In genomic region chrX:10163031-10163430, GRCh38 we compare ENCODE assay signal across 24 cellular contexts. TPM values are rescaled to one million over a fixed set of nuclear protein-coding genes. Genes with fewer than 3 reads are reported as not detected.
A peak's percentile ranks its signal among the peaks of the same experiment; 100 is the strongest.
DNase-seq lines count a peak whose midpoint lies in the region; ATAC-seq and TF ChIP-seq lines count a peak whose summit lies in the region.
"Had no signal": no experiment of that assay in that cellular context is flagged by ENCODE, and none has a peak within 500 bp of the region (broad histone marks: within the 10 kb centered on the region; RNA-seq: fewer than 3 reads in every experiment).

No MANE protein-coding gene starts in this region.

- peaks cover 12% of the 10 kb centered on the region for H3K4me1 Mint-ChIP-seq in activated CD8-positive, alpha-beta T cell treated with anti-CD3 and anti-CD28 coated beads for 36 hours (ENCODE audit: low read depth)
- H3K4me1 Mint-ChIP-seq in activated CD8-positive, alpha-beta T cell treated with anti-CD3 and anti-CD28 coated beads, Interleukin-2, amount 10 ng/mL, durations not matched to agents 7 days and 5 days (ENCODE audit: low read depth): peaks cover 25% of the 10 kb centered on the region
- H3K4me1 Mint-ChIP-seq in activated naive CD8-positive, alpha-beta T cell treated with anti-CD3 and anti-CD28 coated beads, Interleukin-2, amount 50 U/mL, for 24 hours: peaks cover 32% of the 10 kb centered on the region
- peaks cover 18% of the 10 kb centered on the region for H3K4me1 Mint-ChIP-seq in activated naive CD8-positive, alpha-beta T cell treated with anti-CD3 and anti-CD28 coated beads for 36 hours
- no peaks in the 10 kb centered on the region for H3K4me1 Mint-ChIP-seq in activated T-helper 17 cell treated with anti-CD3 and anti-CD28 coated beads, Interleukin-2, amount 50 U/mL, for 72 hours
- peaks cover 43 to 90% of the 10 kb centered on the region in 2 donors for H3K4me1 Mint-ChIP-seq in stimulated activated naive B cell treated with anti-CD40 and anti-IgM and Interleukin-4, amounts not matched to agents 10 μg/mL and 1 μg/mL and 100 μg/mL, for 72 hours
- H3K4me1 Mint-ChIP-seq in glutamatergic neuron (ENCODE audit: low read depth, unreplicated experiment): peaks cover 15% of the 10 kb centered on the region
- H3K4me1 Mint-ChIP-seq in activated naive CD4-positive, alpha-beta T cell treated with anti-CD3 and anti-CD28 coated beads, Interleukin-2, amount 10 ng/mL, durations not matched to agents 7 days and 5 days: peaks cover 13% of the 10 kb centered on the region

- CTCF ChIA-PET in activated CD8-positive, alpha-beta T cell treated with anti-CD3 and anti-CD28 coated beads for 36 hours (lab: Charles Lee): no interaction called here
- CTCF ChIA-PET in activated CD8-positive, alpha-beta T cell treated with anti-CD3 and anti-CD28 coated beads, Interleukin-2, amount 10 ng/mL, durations not matched to agents 7 days and 5 days (lab: Charles Lee): no interaction called here
- CTCF ChIA-PET in activated naive CD4-positive, alpha-beta T cell treated with anti-CD3 and anti-CD28 coated beads, Interleukin-2, amount 10 ng/mL, durations not matched to agents 7 days and 5 days (lab: Charles Lee): no interaction called here

- H3K4me3 Mint-ChIP-seq in activated CD8-positive, alpha-beta T cell treated with anti-CD3 and anti-CD28 coated beads for 36 hours: no peak overlapping the region
- no peak overlapping the region for H3K4me3 Mint-ChIP-seq in activated CD8-positive, alpha-beta T cell treated with anti-CD3 and anti-CD28 coated beads, Interleukin-2, amount 10 ng/mL, durations not matched to agents 7 days and 5 days
- H3K4me3 Mint-ChIP-seq in activated naive CD8-positive, alpha-beta T cell treated with anti-CD3 and anti-CD28 coated beads, Interleukin-2, amount 50 U/mL, for 24 hours: no peak overlapping the region
- H3K4me3 Mint-ChIP-seq in activated naive CD8-positive, alpha-beta T cell treated with anti-CD3 and anti-CD28 coated beads for 36 hours: no peak overlapping the region
- H3K4me3 Mint-ChIP-seq in activated T-helper 17 cell treated with anti-CD3 and anti-CD28 coated beads, Interleukin-2, amount 50 U/mL, for 72 hours: no peak overlapping the region
- peak overlapping the region; percentile 37 to 43 for H3K4me3 Mint-ChIP-seq in stimulated activated naive B cell treated with anti-CD40 and anti-IgM and Interleukin-4, amounts not matched to agents 10 μg/mL and 1 μg/mL and 100 μg/mL, for 72 hours
- H3K4me3 Mint-ChIP-seq in glutamatergic neuron (ENCODE audit: unreplicated experiment): no peak overlapping the region
- H3K4me3 Mint-ChIP-seq in activated naive CD4-positive, alpha-beta T cell treated with anti-CD3 and anti-CD28 coated beads, Interleukin-2, amount 10 ng/mL, durations not matched to agents 7 days and 5 days: no peak overlapping the region
- H3K4me3 Mint-ChIP-seq: CD4-positive, alpha-beta memory T cell; CD4-positive, CD25-positive, alpha-beta regulatory T cell; CD8-positive, alpha-beta memory T cell had no signal

- H3K36me3 Mint-ChIP-seq in activated CD8-positive, alpha-beta T cell treated with anti-CD3 and anti-CD28 coated beads for 36 hours (ENCODE audit: low read depth): no peaks in the 10 kb centered on the region
- no peaks in the 10 kb centered on the region for H3K36me3 Mint-ChIP-seq in activated CD8-positive, alpha-beta T cell treated with anti-CD3 and anti-CD28 coated beads, Interleukin-2, amount 10 ng/mL, durations not matched to agents 7 days and 5 days (ENCODE audit: low read depth)
- no peaks in the 10 kb centered on the region for H3K36me3 Mint-ChIP-seq in activated naive CD8-positive, alpha-beta T cell treated with anti-CD3 and anti-CD28 coated beads, Interleukin-2, amount 50 U/mL, for 24 hours (ENCODE audit: low read depth)
- H3K36me3 Mint-ChIP-seq in activated naive CD8-positive, alpha-beta T cell treated with anti-CD3 and anti-CD28 coated beads for 36 hours: no peaks in the 10 kb centered on the region
- no peaks in the 10 kb centered on the region for H3K36me3 Mint-ChIP-seq in activated T-helper 17 cell treated with anti-CD3 and anti-CD28 coated beads, Interleukin-2, amount 50 U/mL, for 72 hours (ENCODE audit: low read depth)
- H3K36me3 Mint-ChIP-seq in stimulated activated naive B cell treated with anti-CD40 and anti-IgM and Interleukin-4, amounts not matched to agents 10 μg/mL and 1 μg/mL and 100 μg/mL, for 72 hours: peaks cover 35 to 43% of the 10 kb centered on the region in 2 donors
- H3K36me3 Mint-ChIP-seq in glutamatergic neuron (ENCODE audit: unreplicated experiment): no peaks in the 10 kb centered on the region
- no peaks in the 10 kb centered on the region for H3K36me3 Mint-ChIP-seq in activated naive CD4-positive, alpha-beta T cell treated with anti-CD3 and anti-CD28 coated beads, Interleukin-2, amount 10 ng/mL, durations not matched to agents 7 days and 5 days
- H3K36me3 Mint-ChIP-seq: CD4-positive, alpha-beta memory T cell; CD4-positive, CD25-positive, alpha-beta regulatory T cell; CD8-positive, alpha-beta memory T cell had no signal

- intact Hi-C loops in activated CD8-positive, alpha-beta T cell treated with anti-CD3 and anti-CD28 coated beads for 36 hours (cut with micrococcal nuclease): no loop called here

- peaks cover 29% of the 10 kb centered on the region for H3K27me3 Mint-ChIP-seq in activated CD8-positive, alpha-beta T cell treated with anti-CD3 and anti-CD28 coated beads for 36 hours
- H3K27me3 Mint-ChIP-seq in activated CD8-positive, alpha-beta T cell treated with anti-CD3 and anti-CD28 coated beads, Interleukin-2, amount 10 ng/mL, durations not matched to agents 7 days and 5 days (ENCODE audit: low read depth): peaks cover 22% of the 10 kb centered on the region
- peaks cover 23% of the 10 kb centered on the region for H3K27me3 Mint-ChIP-seq in activated naive CD8-positive, alpha-beta T cell treated with anti-CD3 and anti-CD28 coated beads, Interleukin-2, amount 50 U/mL, for 24 hours
- peaks cover 47% of the 10 kb centered on the region for H3K27me3 Mint-ChIP-seq in activated naive CD8-positive, alpha-beta T cell treated with anti-CD3 and anti-CD28 coated beads for 36 hours
- H3K27me3 Mint-ChIP-seq in activated T-helper 17 cell treated with anti-CD3 and anti-CD28 coated beads, Interleukin-2, amount 50 U/mL, for 72 hours: peaks cover 19% of the 10 kb centered on the region
- peaks cover 0 to 17% of the 10 kb centered on the region in 2 donors for H3K27me3 Mint-ChIP-seq in stimulated activated naive B cell treated with anti-CD40 and anti-IgM and Interleukin-4, amounts not matched to agents 10 μg/mL and 1 μg/mL and 100 μg/mL, for 72 hours
- H3K27me3 Mint-ChIP-seq in glutamatergic neuron (ENCODE audit: unreplicated experiment): peaks cover 8% of the 10 kb centered on the region
- H3K27me3 Mint-ChIP-seq in activated naive CD4-positive, alpha-beta T cell treated with anti-CD3 and anti-CD28 coated beads, Interleukin-2, amount 10 ng/mL, durations not matched to agents 7 days and 5 days: peaks cover 40% of the 10 kb centered on the region

- no peak for TF ChIP-seq CTCF in activated CD8-positive, alpha-beta T cell treated with anti-CD3 and anti-CD28 coated beads for 36 hours (IDR thresholded peaks at IDR 0.05)
- TF ChIP-seq CTCF in glutamatergic neuron (IDR thresholded peaks at IDR 0.05; ENCODE audit: partially characterized antibody, unreplicated experiment): no peak

- POLR2A ChIA-PET in activated CD8-positive, alpha-beta T cell treated with anti-CD3 and anti-CD28 coated beads for 36 hours (lab: Charles Lee): no interaction called here
- POLR2A ChIA-PET in activated CD8-positive, alpha-beta T cell treated with anti-CD3 and anti-CD28 coated beads, Interleukin-2, amount 10 ng/mL, durations not matched to agents 7 days and 5 days (lab: Charles Lee): no interaction called here

- no peak overlapping the region for H3K27ac Mint-ChIP-seq in activated CD8-positive, alpha-beta T cell treated with anti-CD3 and anti-CD28 coated beads for 36 hours
- H3K27ac Mint-ChIP-seq in activated CD8-positive, alpha-beta T cell treated with anti-CD3 and anti-CD28 coated beads, Interleukin-2, amount 10 ng/mL, durations not matched to agents 7 days and 5 days: no peak overlapping the region
- no peak overlapping the region for H3K27ac Mint-ChIP-seq in activated naive CD8-positive, alpha-beta T cell treated with anti-CD3 and anti-CD28 coated beads, Interleukin-2, amount 50 U/mL, for 24 hours
- H3K27ac Mint-ChIP-seq in activated naive CD8-positive, alpha-beta T cell treated with anti-CD3 and anti-CD28 coated beads for 36 hours: no peak overlapping the region
- no peak overlapping the region for H3K27ac Mint-ChIP-seq in activated T-helper 17 cell treated with anti-CD3 and anti-CD28 coated beads, Interleukin-2, amount 50 U/mL, for 72 hours
- no peak overlapping the region for H3K27ac Mint-ChIP-seq in stimulated activated naive B cell treated with anti-CD40 and anti-IgM and Interleukin-4, amounts not matched to agents 10 μg/mL and 1 μg/mL and 100 μg/mL, for 72 hours
- no peak overlapping the region for H3K27ac Mint-ChIP-seq in glutamatergic neuron (ENCODE audit: unreplicated experiment)
- H3K27ac Mint-ChIP-seq in activated naive CD4-positive, alpha-beta T cell treated with anti-CD3 and anti-CD28 coated beads, Interleukin-2, amount 10 ng/mL, durations not matched to agents 7 days and 5 days: no peak overlapping the region
- H3K27ac Mint-ChIP-seq: CD4-positive, CD25-positive, alpha-beta regulatory T cell; CD8-positive, alpha-beta memory T cell had no signal

- peak; percentile 17 for DNase-seq in activated CD8-positive, alpha-beta T cell treated with anti-CD3 and anti-CD28 coated beads for 36 hours
- DNase-seq in activated CD8-positive, alpha-beta T cell treated with anti-CD3 and anti-CD28 coated beads, Interleukin-2, amount 10 ng/mL, durations not matched to agents 7 days and 5 days: no peak
- no peak for DNase-seq in activated naive CD8-positive, alpha-beta T cell treated with anti-CD3 and anti-CD28 coated beads, Interleukin-2, amount 50 U/mL, for 24 hours
- DNase-seq in activated naive CD8-positive, alpha-beta T cell treated with anti-CD3 and anti-CD28 coated beads for 36 hours: no peak
- DNase-seq in stimulated activated naive B cell treated with anti-CD40 and anti-IgM and Interleukin-4, amounts not matched to agents 10 μg/mL and 1 μg/mL and 100 μg/mL, for 72 hours: no peak
- DNase-seq in glutamatergic neuron: no peak
- no peak for DNase-seq in activated naive CD4-positive, alpha-beta T cell treated with anti-CD3 and anti-CD28 coated beads, Interleukin-2, amount 10 ng/mL, durations not matched to agents 7 days and 5 days
- DNase-seq: 8988T; ACHN; BE2C; C1 segment of cervical spinal cord; CD4-positive, alpha-beta memory T cell; CD4-positive, CD25-positive, alpha-beta regulatory T cell; CD8-positive, alpha-beta memory T cell; COR-L47; DMS 273 treated with DMSO at 0.1 percent for 48 hours; DMS153; DMS53; DMS79; DND-41; EL; GDM1 had no signal

- ATAC-seq in activated CD8-positive, alpha-beta T cell treated with anti-CD3 and anti-CD28 coated beads for 36 hours: peak; percentile 76
- no peak for ATAC-seq in activated CD8-positive, alpha-beta T cell treated with anti-CD3 and anti-CD28 coated beads, Interleukin-2, amount 10 ng/mL, durations not matched to agents 7 days and 5 days
- peak; percentile 51 for ATAC-seq in activated naive CD8-positive, alpha-beta T cell treated with anti-CD3 and anti-CD28 coated beads, Interleukin-2, amount 50 U/mL, for 24 hours
- ATAC-seq in activated T-helper 17 cell treated with anti-CD3 and anti-CD28 coated beads, Interleukin-2, amount 50 U/mL, for 72 hours (replicated peaks): peak; percentile 19
- ATAC-seq in stimulated activated naive B cell treated with anti-CD40 and anti-IgM and Interleukin-4, amounts not matched to agents 10 μg/mL and 1 μg/mL and 100 μg/mL, for 72 hours (replicated peaks): peak in 1 of 2 donors; percentile 38
- ATAC-seq: GM12878 had no signal

- no peaks in the 10 kb centered on the region for H3K9me3 Mint-ChIP-seq in activated CD8-positive, alpha-beta T cell treated with anti-CD3 and anti-CD28 coated beads for 36 hours
- H3K9me3 Mint-ChIP-seq in activated CD8-positive, alpha-beta T cell treated with anti-CD3 and anti-CD28 coated beads, Interleukin-2, amount 10 ng/mL, durations not matched to agents 7 days and 5 days (ENCODE audit: insufficient read depth): no peaks in the 10 kb centered on the region
- no peaks in the 10 kb centered on the region for H3K9me3 Mint-ChIP-seq in activated naive CD8-positive, alpha-beta T cell treated with anti-CD3 and anti-CD28 coated beads, Interleukin-2, amount 50 U/mL, for 24 hours
- no peaks in the 10 kb centered on the region for H3K9me3 Mint-ChIP-seq in activated naive CD8-positive, alpha-beta T cell treated with anti-CD3 and anti-CD28 coated beads for 36 hours
- H3K9me3 Mint-ChIP-seq in activated T-helper 17 cell treated with anti-CD3 and anti-CD28 coated beads, Interleukin-2, amount 50 U/mL, for 72 hours: no peaks in the 10 kb centered on the region
- H3K9me3 Mint-ChIP-seq in stimulated activated naive B cell treated with anti-CD40 and anti-IgM and Interleukin-4, amounts not matched to agents 10 μg/mL and 1 μg/mL and 100 μg/mL, for 72 hours: no peaks in the 10 kb centered on the region
- H3K9me3 Mint-ChIP-seq in glutamatergic neuron (ENCODE audit: unreplicated experiment): peaks cover 10% of the 10 kb centered on the region
- no peaks in the 10 kb centered on the region for H3K9me3 Mint-ChIP-seq in activated naive CD4-positive, alpha-beta T cell treated with anti-CD3 and anti-CD28 coated beads, Interleukin-2, amount 10 ng/mL, durations not matched to agents 7 days and 5 days

RNA-seq across cellular contexts. Expression of gene CLCN4, which starts 6.3 kb away (rescaled TPM):
- total RNA-seq in activated CD8-positive, alpha-beta T cell treated with anti-CD3 and anti-CD28 coated beads for 36 hours: not detected
- not detected for total RNA-seq in activated CD8-positive, alpha-beta T cell treated with anti-CD3 and anti-CD28 coated beads, Interleukin-2, amount 10 ng/mL, durations not matched to agents 7 days and 5 days
- total RNA-seq in activated naive CD8-positive, alpha-beta T cell treated with anti-CD3 and anti-CD28 coated beads for 36 hours: under 1 TPM; 0.04 to 0.38 TPM
- under 1 TPM in 1 of 2 donors, not detected in 1; 0.19 TPM for total RNA-seq in activated T-helper 17 cell treated with anti-CD3 and anti-CD28 coated beads, Interleukin-2, amount 50 U/mL, for 72 hours
- total RNA-seq in glutamatergic neuron (ENCODE audit: unreplicated experiment): 64.7 TPM

Comparison
In these comparisons a context has a peak if more than half of its experiments do, and no peak if none do; other contexts are left out.
1. H3K4me3 Mint-ChIP-seq: peak in stimulated activated naive B cell treated with anti-CD40 and anti-IgM and Interleukin-4, amounts not matched to agents 10 μg/mL and 1 μg/mL and 100 μg/mL, for 72 hours (2 of 2); none in activated CD8-positive, alpha-beta T cell treated with anti-CD3 and anti-CD28 coated beads for 36 hours (single experiment), activated CD8-positive, alpha-beta T cell treated with anti-CD3 and anti-CD28 coated beads, Interleukin-2, amount 10 ng/mL, durations not matched to agents 7 days and 5 days (single experiment), activated naive CD8-positive, alpha-beta T cell treated with anti-CD3 and anti-CD28 coated beads, Interleukin-2, amount 50 U/mL, for 24 hours (single experiment), activated naive CD8-positive, alpha-beta T cell treated with anti-CD3 and anti-CD28 coated beads for 36 hours (single experiment), activated T-helper 17 cell treated with anti-CD3 and anti-CD28 coated beads, Interleukin-2, amount 50 U/mL, for 72 hours (single experiment), glutamatergic neuron (single experiment) and activated naive CD4-positive, alpha-beta T cell treated with anti-CD3 and anti-CD28 coated beads, Interleukin-2, amount 10 ng/mL, durations not matched to agents 7 days and 5 days (single experiment).
2. RNA of gene CLCN4, which starts 6.3 kb away (total RNA-seq): 64.7 TPM in glutamatergic neuron (single experiment); 0.04 to 0.38 TPM in activated naive CD8-positive, alpha-beta T cell treated with anti-CD3 and anti-CD28 coated beads for 36 hours, 0.19 TPM in activated T-helper 17 cell treated with anti-CD3 and anti-CD28 coated beads, Interleukin-2, amount 50 U/mL, for 72 hours, not detected in activated CD8-positive, alpha-beta T cell treated with anti-CD3 and anti-CD28 coated beads for 36 hours and not detected in activated CD8-positive, alpha-beta T cell treated with anti-CD3 and anti-CD28 coated beads, Interleukin-2, amount 10 ng/mL, durations not matched to agents 7 days and 5 days; every median in the first group is over 10 times any median in the second.